In genomic region chr16:87342504-87342903, GRCh38 we compare ENCODE assay signal across 26 cellular contexts.
"Had no signal": no experiment of that assay in that cellular context is flagged by ENCODE, and none has a peak within 500 bp of the region (broad histone marks: within the 10 kb centered on the region; RNA-seq: fewer than 3 reads in every experiment).

No MANE protein-coding gene starts in this region.

- H3K27me3 ChIP-seq: left lung, pancreas, sigmoid colon, spleen, suprapubic skin, tibial artery, upper lobe of right lung had no signal

- FAIRE-seq: keratinocyte, pancreas, small intestine, urothelium cell line had no signal

- H3K27ac ChIP-seq: left lung, pancreas, prostate gland, sigmoid colon, spleen, suprapubic skin, thoracic aorta, tibial artery, upper lobe of right lung had no signal

- ATAC-seq: left colon; left lung; mucosa of descending colon; naive thymus-derived CD4-positive, alpha-beta T cell; natural killer cell treated with Interleukin-12 subunit alpha and Interleukin-12 subunit beta and Interleukin-15 and Interleukin-18, amount 100 ng/mL, for 72 hours; pancreas; right cardiac atrium; stimulated activated effector memory CD8-positive, alpha-beta T cell treated with anti-CD3 and anti-CD28 coated beads, Interleukin-12 subunit alpha, Interleukin-12 subunit beta, amount 100 ng/mL, for 72 hours; upper lobe of right lung had no signal

- H3K4me3 ChIP-seq: left lung, lung, mucosa of descending colon, pancreas, prostate gland, sigmoid colon, spleen, suprapubic skin, thoracic aorta, tibial artery, upper lobe of right lung had no signal

- H3K4me1 ChIP-seq: pancreas, prostate gland, tibial artery had no signal

- DNase-seq: hippocampal formation; left colon; midbrain; naive thymus-derived CD4-positive, alpha-beta T cell; nucleus accumbens; posterior cingulate gyrus; sigmoid colon; small intestine; spleen; stimulated activated CD4-positive, alpha-beta T cell treated with anti-CD3 and anti-CD28 coated beads, Interleukin-4, amount 100 ng/mL, for 24 hours; stimulated activated naive CD4-positive, alpha-beta T cell; tibial artery; trophoblast cell; upper lobe of right lung had no signal

- H3K9me3 ChIP-seq: left lung, mucosa of descending colon, pancreas, prostate gland, sigmoid colon, spleen, suprapubic skin, thoracic aorta, tibial artery, upper lobe of right lung had no signal

- H3K36me3 ChIP-seq: prostate gland had no signal
